Comparison of ENCODE assay signal across 8 cellular contexts in genomic region chr19:28466107-28467045, GRCh38.
A peak's percentile ranks its signal among the peaks of the same experiment; 100 is the strongest.
DNase-seq lines count a peak whose midpoint lies in the region; ATAC-seq and TF ChIP-seq lines count a peak whose summit lies in the region.

No MANE protein-coding gene starts in this region.

- no peak overlapping the region for H3K27ac ChIP-seq in HL-60 (replicated peaks)
- H3K27ac ChIP-seq in gastrocnemius medialis: no peak overlapping the region

- intact Hi-C loops in left cardiac atrium (cut with DNase I) (loop anchor here (2.0 to 5.0 kb wide), 3 partner anchors 246 to 412 kb away; no protein-coding TSS in a partner anchor), gastrocnemius medialis (cut with DNase I; ENCODE audit: low total_unique reads) (loop anchor here (1.0 to 5.0 kb wide), 3 partner anchors 167 to 411 kb away; no protein-coding TSS in a partner anchor)

- no peak overlapping the region for H3K4me3 ChIP-seq in BE2C (ENCODE audit: low read depth, low read length)
- no peak overlapping the region for H3K4me3 ChIP-seq in HL-60 (replicated peaks; ENCODE audit: insufficient read depth, low read length)
- no peak overlapping the region for H3K4me3 ChIP-seq in gastrocnemius medialis

- peak; percentile 41 for DNase-seq in BE2C
- DNase-seq in HL-60 (ENCODE audit: low read depth in 1 of 2, low spot score in 1 of 2): peak in 1 of 2 experiments; percentile 67
- DNase-seq in OCI-M2 (lab: John Stamatoyannopoulos, UW; ENCODE audit: unreplicated experiment): peak; percentile 97
- peak in 3 of 4 experiments; percentile 23 to 52 (median 32) for DNase-seq in activated naive CD4-positive, alpha-beta T cell (lab: John Stamatoyannopoulos, UW)
- DNase-seq in left cardiac atrium: peak; percentile 58
- DNase-seq in gastrocnemius medialis: peak; percentile 29 to 35

- H3K9me3 ChIP-seq in BE2C (no peaks in the 10 kb centered on the region), gastrocnemius medialis (no peaks in the 10 kb centered on the region)

- no peaks in the 10 kb centered on the region for H3K36me3 ChIP-seq in BE2C
- H3K36me3 ChIP-seq in gastrocnemius medialis: no peaks in the 10 kb centered on the region

- peak in 1 of 2 donors; percentile 38 for ATAC-seq in left cardiac atrium
- ATAC-seq in gastrocnemius medialis: peak; percentile 43 to 45
- no peak for ATAC-seq in HG03025 (IDR thresholded peaks at IDR 0.05; ENCODE audit: low FRiP score, unreplicated experiment)
- no peak for ATAC-seq in GM19023 (IDR thresholded peaks at IDR 0.05; ENCODE audit: unreplicated experiment)

- no peak for TF ChIP-seq POLR2A in gastrocnemius medialis (IDR thresholded peaks at IDR 0.05)

- H3K27me3 ChIP-seq in BE2C (no peaks in the 10 kb centered on the region), HL-60 (ENCODE audit: insufficient read depth, poor library complexity, severe bottlenecking) (no peaks in the 10 kb centered on the region), gastrocnemius medialis (no peaks in the 10 kb centered on the region)

- in situ Hi-C loops in gastrocnemius medialis (cut with MboI; ENCODE audit: low sequenced_read_pairs in 4 of 4): loop anchor here (5.0 to 25.0 kb wide), 4 partner anchors 166 to 421 kb away; no protein-coding TSS in a partner anchor

- H3K4me1 ChIP-seq in BE2C (no peaks in the 10 kb centered on the region), gastrocnemius medialis (peaks cover 12 to 14% of the 10 kb centered on the region in 2 donors)

- TF ChIP-seq CTCF in BE2C (IDR thresholded peaks at IDR 0.05; ENCODE audit: low read depth, low read length): peak; percentile 56
- peak; percentile 63 for TF ChIP-seq CTCF in HL-60 (IDR thresholded peaks at IDR 0.05; ENCODE audit: insufficient read depth, low read length)
- TF ChIP-seq CTCF in gastrocnemius medialis (IDR thresholded peaks at IDR 0.05 in 4 of 5, conservative IDR thresholded peaks at IDR 0.05 in 1 of 5): peak; percentile 58 to 90 (median 67)

Comparison
In these comparisons a context has a peak if more than half of its experiments do, and no peak if none do; other contexts are left out.
1. ATAC-seq: peak in gastrocnemius medialis (2 of 2); none in HG03025 (single experiment) and GM19023 (single experiment).
2. Peak in every context shown above with its lines, with median percentiles within 50 percentile points of each other: CTCF ChIP-seq.